In the genomic region with DNA sequence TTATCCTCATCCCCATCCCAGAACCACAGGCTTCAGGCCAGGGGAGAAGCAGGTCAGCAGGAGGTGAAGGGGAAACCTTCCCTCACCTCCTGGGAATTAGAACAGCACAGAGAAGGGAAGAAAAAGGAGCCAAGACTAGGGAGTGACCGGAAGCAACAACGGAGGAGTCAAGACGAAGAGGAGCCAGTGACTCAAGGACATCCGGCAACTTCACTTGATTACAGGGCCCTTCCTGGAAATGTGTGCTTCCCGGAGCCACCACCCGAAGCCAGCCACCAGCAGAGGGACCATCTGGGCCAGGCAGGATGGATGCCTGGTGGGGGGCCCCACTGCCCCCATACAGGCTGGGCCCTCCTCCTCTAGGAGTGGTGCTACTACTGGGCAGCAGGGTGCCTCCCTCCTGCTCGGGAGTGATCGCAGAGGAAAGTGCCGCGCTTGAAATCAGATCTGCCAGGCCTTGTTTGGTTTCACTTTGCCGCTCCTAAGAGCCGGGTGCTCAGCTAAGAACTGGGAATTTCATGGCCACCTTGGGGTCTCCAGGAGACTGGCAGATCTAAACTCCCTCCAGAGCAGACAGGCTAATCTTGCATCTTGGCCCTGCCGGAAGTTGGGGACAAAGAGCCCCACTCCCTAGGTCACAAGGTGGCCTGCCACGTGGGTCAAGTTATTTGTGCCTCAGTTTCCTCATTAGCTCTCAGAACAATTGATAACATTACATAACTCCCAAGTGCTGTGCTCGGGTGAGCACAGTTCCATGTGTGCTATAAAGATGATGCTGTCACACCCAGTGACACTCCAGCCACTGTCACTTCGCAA, we compare ENCODE assay signal across 8 cellular contexts. TPM values are rescaled to one million over a fixed set of nuclear protein-coding genes. Genes with fewer than 3 reads are reported as not detected.
A peak's percentile ranks its signal among the peaks of the same experiment; 100 is the strongest.
DNase-seq lines count a peak whose midpoint lies in the region; ATAC-seq and TF ChIP-seq lines count a peak whose summit lies in the region.

No MANE protein-coding gene starts in this region.

- intact Hi-C loops in OCI-LY7 (cut with micrococcal nuclease; ENCODE audit: unreplicated experiment): no loop called here

- H3K27ac ChIP-seq in angular gyrus (ENCODE audit: low read depth, low read length) (peak overlapping the region; percentile 10), skin epidermis (peak overlapping the region in 20 of 21 experiments; percentile 16 to 96 (median 78)), OCI-LY7 (ENCODE audit: low read depth, low read length, poor library complexity, severe bottlenecking) (no peak overlapping the region)

- no peaks in the 10 kb centered on the region for H3K36me3 ChIP-seq in OCI-LY7 (ENCODE audit: insufficient read depth, low read length)

- no TSS peak for BruUV-seq in OCI-LY7 (replicated peaks; lab: Mats Ljungman, UMichigan)

- ATAC-seq in HG02973 (IDR thresholded peaks at IDR 0.05; ENCODE audit: unreplicated experiment): no peak

- TF ChIP-seq CTCF in OCI-LY7 (conservative IDR thresholded peaks at IDR 0.05; ENCODE audit: low read length): no peak

- CTCF ChIA-PET in OCI-LY7 (lab: Charles Lee; ENCODE audit: unreplicated experiment): no interaction called here

- H3K4me2 ChIP-seq in OCI-LY7 (ENCODE audit: low read length): no peak overlapping the region

- POLR2A ChIA-PET in OCI-LY7 (lab: Charles Lee): no interaction called here

- DNase-seq in CD1c-positive myeloid dendritic cell (ENCODE audit: extremely low spot score) (peak; percentile 32), NCI-H1092 (lab: John Stamatoyannopoulos, UW) (peak; percentile 35), hepatic stellate cell (ENCODE audit: low spot score) (peak; percentile 78), OCI-LY7 (ENCODE audit: low spot score) (no peak)
- no peak for DNase-seq in activated CD4-positive, CD25-positive, alpha-beta regulatory T cell treated with anti-CD3 and anti-CD28 coated beads, Interleukin-2, amount 50 U/mL, for 72 hours

- H3K79me2 ChIP-seq in OCI-LY7 (ENCODE audit: insufficient read depth, low read depth, low read length): no peaks in the 10 kb centered on the region

- H3K4me3 ChIP-seq in skin epidermis: peak overlapping the region in 5 of 7 experiments; percentile 4 to 36 (median 21)
- H3K4me3 ChIP-seq in OCI-LY7 (ENCODE audit: low read depth, low read length, poor library complexity, severe bottlenecking): no peak overlapping the region

- no peaks in the 10 kb centered on the region for H4K20me1 ChIP-seq in OCI-LY7 (ENCODE audit: insufficient read depth, low read length)

- H3K9me2 ChIP-seq in OCI-LY7 (ENCODE audit: insufficient read depth, low read length): no peaks in the 10 kb centered on the region

- H3K9me3 ChIP-seq in OCI-LY7 (ENCODE audit: low read length): no peaks in the 10 kb centered on the region

- no peak overlapping the region for H2AFZ ChIP-seq in OCI-LY7 (ENCODE audit: low read length)

- H3K4me1 ChIP-seq in OCI-LY7 (ENCODE audit: insufficient read depth, low read length, poor library complexity, severe bottlenecking): no peaks in the 10 kb centered on the region

RNA-seq across cellular contexts. Expression of a gene that starts 6.6 kb away (rescaled TPM):
- not detected in 2 replicates for total RNA-seq in OCI-LY7 (2014; rRNA removed; shearing (Covaris generic))
- total RNA-seq in OCI-LY7 (2022): not detected in 2 replicates

RNA-seq across cellular contexts. Expression of a gene that starts 43.5 kb away (rescaled TPM):
- not detected in 2 replicates for total RNA-seq in OCI-LY7 (2014; rRNA removed; shearing (Covaris generic))
- total RNA-seq in OCI-LY7 (2022): not detected in 2 replicates

Comparison
In these comparisons a context has a peak if more than half of its experiments do, and no peak if none do; other contexts are left out.
1. DNase-seq: peak in CD1c-positive myeloid dendritic cell (single experiment), NCI-H1092 (single experiment) and hepatic stellate cell (single experiment); none in OCI-LY7 (single experiment) and activated CD4-positive, CD25-positive, alpha-beta regulatory T cell treated with anti-CD3 and anti-CD28 coated beads, Interleukin-2, amount 50 U/mL, for 72 hours (single experiment).